Comparison of ENCODE assay signal across 17 cellular contexts in genomic region chr21:31107871-31108270, GRCh38.
DNase-seq lines count a peak whose midpoint lies in the region; ATAC-seq and TF ChIP-seq lines count a peak whose summit lies in the region.
"Had no signal": no experiment of that assay in that cellular context is flagged by ENCODE, and none has a peak within 500 bp of the region (broad histone marks: within the 10 kb centered on the region; RNA-seq: fewer than 3 reads in every experiment).

No MANE protein-coding gene starts in this region.

- no peak overlapping the region; the same call in 1 of the 2 replicates for H3K9ac ChIP-seq in IMR-90 (ENCODE audit: low read depth, low read length)
- no peak overlapping the region for H3K9ac ChIP-seq in mesendoderm (ENCODE audit: low read length)
- H3K9ac ChIP-seq: KMS-11, SK-N-SH had no signal

- peak overlapping the region; percentile 49; the same call in 1 of the 2 replicates for H2BK20ac ChIP-seq in IMR-90 (ENCODE audit: low read depth, low read length)

- no peaks in the 10 kb centered on the region for H3K79me2 ChIP-seq in mesendoderm (ENCODE audit: control insufficient read depth, insufficient read depth, low read length)

- ATAC-seq in GM19043 (IDR thresholded peaks at IDR 0.05; ENCODE audit: low read depth, unreplicated experiment) (peak; percentile 64), IMR-90 (ENCODE audit: low read depth) (peak; percentile 16; the same call in 1 of the 2 replicates), HG03039 (IDR thresholded peaks at IDR 0.05; ENCODE audit: unreplicated experiment) (no peak), left colon (no peak)
- ATAC-seq: psoas muscle had no signal

- H3K27me3 ChIP-seq in IMR-90 (ENCODE audit: control insufficient read depth, insufficient read depth, low read length) (no peaks in the 10 kb centered on the region), mesendoderm (ENCODE audit: insufficient read depth, low read length, poor library complexity) (no peaks in the 10 kb centered on the region)
- no peaks in the 10 kb centered on the region for H3K27me3 ChIP-seq in CD4-positive, alpha-beta memory T cell (ENCODE audit: insufficient read depth, low read length)
- H3K27me3 ChIP-seq: cardiac muscle cell, upper lobe of left lung had no signal

- H4K20me1 ChIP-seq in IMR-90 (ENCODE audit: insufficient read depth, low read length) = no peaks in the 10 kb centered on the region

- H3K4me3 ChIP-seq in IMR-90 (ENCODE audit: insufficient read depth, low read depth, low read length) = no peak overlapping the region
- H3K4me3 ChIP-seq in mesendoderm (ENCODE audit: low read length) = no peak overlapping the region
- no peak overlapping the region for H3K4me3 ChIP-seq in CD4-positive, alpha-beta memory T cell (ENCODE audit: low read length in 2 of 2)
- H3K4me3 ChIP-seq: cardiac muscle cell, psoas muscle, upper lobe of left lung had no signal

- CTCF ChIA-PET in IMR-90 (lab: Yijun Ruan, JAX) = interaction anchor here (1.1 to 2.7 kb wide), 5 partner anchors 9 to 473 kb away, joined by 3 to 15 read pairs (median 6); no protein-coding TSS in a partner anchor
- CTCF ChIA-PET in CD4-positive, alpha-beta memory T cell (lab: Charles Lee; ENCODE audit: partially characterized antibody) = interaction anchor here (0.6 to 5.0 kb wide), 7 partner anchors 10 to 494 kb away, joined by 3 to 34 read pairs (median 4); no protein-coding TSS in a partner anchor

- H3K56ac ChIP-seq in IMR-90 (ENCODE audit: extremely low read depth, insufficient read depth, low read length) (peak overlapping the region; percentile 56; the same call in 1 of the 2 replicates), mesendoderm (ENCODE audit: low read length) (no peak overlapping the region)

- H2BK120ac ChIP-seq in IMR-90 (ENCODE audit: low read depth, low read length) = peak overlapping the region; percentile 59
- no peak overlapping the region for H2BK120ac ChIP-seq in mesendoderm (ENCODE audit: low read depth, low read length)

- peak overlapping the region; percentile 66 for H4K91ac ChIP-seq in IMR-90 (ENCODE audit: insufficient read depth, low read depth, low read length)

- H2BK15ac ChIP-seq in IMR-90 (ENCODE audit: low read depth, low read length) (no peak overlapping the region; the same call in 2 of the 3 replicates), mesendoderm (replicated peaks; ENCODE audit: low read depth) (no peak overlapping the region)

- H4K8ac ChIP-seq in IMR-90 (ENCODE audit: low read depth in 2 of 2, low read length in 2 of 2) (peak overlapping the region; percentile 27 to 42; a peak in 2 of 4 replicates), mesendoderm (ENCODE audit: low read depth, low read length) (no peak overlapping the region)

- H3K14ac ChIP-seq in IMR-90 (replicated peaks; ENCODE audit: low read depth, low read length) = no peak overlapping the region

- BruUV-seq in IMR-90 (replicated peaks; lab: Mats Ljungman, UMichigan) = no TSS peak

- H3K4me1 ChIP-seq in IMR-90 (ENCODE audit: control insufficient read depth, insufficient read depth, low read length) (peaks cover 6% of the 10 kb centered on the region), mesendoderm (ENCODE audit: control insufficient read depth, low read depth, low read length) (no peaks in the 10 kb centered on the region)
- peaks cover 12% of the 10 kb centered on the region for H3K4me1 ChIP-seq in CD4-positive, alpha-beta memory T cell (ENCODE audit: insufficient read depth, low read length)
- H3K4me1 ChIP-seq: psoas muscle had no signal

- no CpG with 5 or more reads among the region's 1 CpG for WGBS in IMR-90 (ENCODE audit: extremely low coverage in 2 of 2, insufficient read length in 1 of 2), 2 experiments
- no CpG with 5 or more reads among the region's 1 CpG for WGBS in mesendoderm (ENCODE audit: extremely low coverage, insufficient coverage, low lambda C conversion rate)

- intact Hi-C loops in IMR-90 (cut with micrococcal nuclease) (loop anchor here (2.0 kb wide), 1 partner anchor 73 kb away; no protein-coding TSS in a partner anchor), left colon (cut with DNase I, micrococcal nuclease) (no loop called here)
- intact Hi-C loops in CD4-positive, alpha-beta memory T cell (cut with micrococcal nuclease) = no loop called here

- no peak overlapping the region for H3K4me2 ChIP-seq in IMR-90 (ENCODE audit: low read depth, low read length)
- H3K4me2 ChIP-seq in mesendoderm (ENCODE audit: low read length) = no peak overlapping the region
- H3K4me2 ChIP-seq: SK-N-SH had no signal

- H3K27ac Mint-ChIP-seq in CD4-positive, alpha-beta memory T cell = no peak overlapping the region
- H3K27ac Mint-ChIP-seq: activated naive CD8-positive, alpha-beta T cell treated with anti-CD3 and anti-CD28 coated beads for 36 hours had no signal

- TF ChIP-seq CTCF in IMR-90 (conservative IDR thresholded peaks at IDR 0.05; ENCODE audit: low read depth, low read length) = no peak

- H4K5ac ChIP-seq in IMR-90 (ENCODE audit: low read depth, low read length) (no peak overlapping the region), mesendoderm (ENCODE audit: low read length) (no peak overlapping the region)

- H2AK9ac ChIP-seq in IMR-90 (replicated peaks; ENCODE audit: low read depth, low read length, poor library complexity) = no peak overlapping the region

- H3K36me3 ChIP-seq in IMR-90 (ENCODE audit: control insufficient read depth, insufficient read depth, low read length) (no peaks in the 10 kb centered on the region), mesendoderm (ENCODE audit: control insufficient read depth, insufficient read depth, low read length) (no peaks in the 10 kb centered on the region)
- H3K36me3 ChIP-seq in CD4-positive, alpha-beta memory T cell (ENCODE audit: insufficient read depth, low read length) = no peaks in the 10 kb centered on the region
- H3K36me3 ChIP-seq: cardiac muscle cell, upper lobe of left lung had no signal

- no peaks in the 10 kb centered on the region for H3K27me3 Mint-ChIP-seq in CD4-positive, alpha-beta memory T cell
- H3K27me3 Mint-ChIP-seq: activated naive CD8-positive, alpha-beta T cell treated with anti-CD3 and anti-CD28 coated beads for 36 hours had no signal

- no peak overlapping the region for H2AFZ ChIP-seq in IMR-90 (replicated peaks; ENCODE audit: low read length, poor library complexity)

- dilution Hi-C loops in IMR-90 (cut with HindIII; ENCODE audit: low sequenced_read_pairs, unreplicated experiment) = no loop called here

- H2AK5ac ChIP-seq in IMR-90 (ENCODE audit: low read depth, low read length) (no peak overlapping the region), mesendoderm (ENCODE audit: low read length) (no peak overlapping the region)

- DNase-seq in Ammon's horn (ENCODE audit: low spot score) = peak; percentile 42
- no peak for DNase-seq in IMR-90
- DNase-seq in mesendoderm = no peak
- no peak for DNase-seq in CD4-positive, alpha-beta memory T cell
- no peak for DNase-seq in left colon
- DNase-seq: activated naive CD8-positive, alpha-beta T cell treated with anti-CD3 and anti-CD28 coated beads for 36 hours; DMS79; NCI-H187 treated with DMSO at 0.1 percent for 48 hours; psoas muscle; SK-N-SH; upper lobe of left lung had no signal

- H2BK5ac ChIP-seq in IMR-90 (ENCODE audit: low read depth, low read length, poor library complexity, severe bottlenecking) (no peak overlapping the region), mesendoderm (ENCODE audit: low read length) (no peak overlapping the region)

- no peak overlapping the region for H3K4me3 Mint-ChIP-seq in CD4-positive, alpha-beta memory T cell
- H3K4me3 Mint-ChIP-seq: activated naive CD8-positive, alpha-beta T cell treated with anti-CD3 and anti-CD28 coated beads for 36 hours had no signal

- H3K4ac ChIP-seq in IMR-90 (ENCODE audit: low read depth, low read length) (no peak overlapping the region), mesendoderm (ENCODE audit: low read depth, low read length) (no peak overlapping the region)

- TF ChIP-seq RAD21 in IMR-90 (IDR thresholded peaks at IDR 0.05; ENCODE audit: low read length) = no peak

- H3K18ac ChIP-seq in IMR-90 (ENCODE audit: low read depth, low read length) = 0 out of 2 replicates have a peak overlapping the region, but pooled peaks have one; percentile 21
- H3K18ac ChIP-seq in mesendoderm (ENCODE audit: low read length) = no peak overlapping the region

- H3K9me3 ChIP-seq in IMR-90 (ENCODE audit: control insufficient read depth, insufficient read depth, low read length) = no peaks in the 10 kb centered on the region
- no peaks in the 10 kb centered on the region for H3K9me3 ChIP-seq in CD4-positive, alpha-beta memory T cell (ENCODE audit: control insufficient read depth in 1 of 2, low read length in 2 of 2)
- H3K9me3 ChIP-seq: psoas muscle, SK-N-SH, upper lobe of left lung had no signal

- POLR2A ChIA-PET in IMR-90 (lab: Charles Lee; ENCODE audit: unreplicated experiment) = no interaction called here
- POLR2A ChIA-PET in CD4-positive, alpha-beta memory T cell (lab: Charles Lee; ENCODE audit: partially characterized antibody) = no interaction called here

- H3K27ac ChIP-seq in IMR-90 (ENCODE audit: insufficient read depth, low read length) (no peak overlapping the region), angular gyrus (ENCODE audit: low read depth, low read length) (peak overlapping the region; percentile 8), mesendoderm (ENCODE audit: low read depth, low read length) (no peak overlapping the region)
- H3K27ac ChIP-seq in CD4-positive, alpha-beta memory T cell (ENCODE audit: low read depth, low read length) = no peak overlapping the region
- H3K27ac ChIP-seq: cardiac muscle cell, KMS-11, psoas muscle, VCaP had no signal

- in situ Hi-C loops in IMR-90 (cut with MboI; ENCODE audit: low sequenced_read_pairs) = no loop called here

- H3K9me1 ChIP-seq in IMR-90 (ENCODE audit: insufficient read depth, low read length) = 0 out of 2 replicates have a peak, but pooled peaks cover 3% of the 10 kb centered on the region

- H3K79me1 ChIP-seq in IMR-90 (ENCODE audit: low read depth in 1 of 2, low read length in 2 of 2) = no peaks in the 10 kb centered on the region
- no peaks in the 10 kb centered on the region for H3K79me1 ChIP-seq in mesendoderm (ENCODE audit: low read length)

- peaks cover 13 to 21% (median 16%) of the 10 kb centered on the region in 4 donors for H3K4me1 Mint-ChIP-seq in CD4-positive, alpha-beta memory T cell

- H3K36me3 Mint-ChIP-seq in CD4-positive, alpha-beta memory T cell = peaks cover 7 to 11% of the 10 kb centered on the region in 2 donors

- TF ChIP-seq POLR2A in IMR-90 (IDR thresholded peaks at IDR 0.05; ENCODE audit: low read depth, low read length) = no peak

- H3K9me3 Mint-ChIP-seq in CD4-positive, alpha-beta memory T cell = peaks cover 0 to 7% (median 0%) of the 10 kb centered on the region in 8 donors

- no peak overlapping the region for H3K23ac ChIP-seq in IMR-90 (ENCODE audit: low read depth, low read length)
- H3K23ac ChIP-seq in mesendoderm (ENCODE audit: low read length) = no peak overlapping the region

TF ChIP-seq in IMR-90, 13 proteins besides CTCF, POLR2A, EP300 and RAD21:
- TF ChIP-seq BHLHE40 (IDR thresholded peaks at IDR 0.05; ENCODE audit: low read depth, low read length) = no peak
- no peak for TF ChIP-seq RFX5 (IDR thresholded peaks at IDR 0.05; ENCODE audit: low read depth, low read length)
- no peak for TF ChIP-seq FOS (IDR thresholded peaks at IDR 0.05; ENCODE audit: low read depth, low read length)
- TF ChIP-seq NFE2L2 (IDR thresholded peaks at IDR 0.05; ENCODE audit: low read depth, low read length) = no peak
TF ChIP-seq in IMR-90: peak in this region for 0.

Comparison
In these comparisons a context has a peak if more than half of its experiments do, and no peak if none do; other contexts are left out.
1. ATAC-seq: peak in GM19043 (single experiment) and IMR-90 (single experiment); none in HG03039 (single experiment) and left colon (single experiment).